24 cellular contexts compared by ENCODE assay signal in the genomic region with DNA sequence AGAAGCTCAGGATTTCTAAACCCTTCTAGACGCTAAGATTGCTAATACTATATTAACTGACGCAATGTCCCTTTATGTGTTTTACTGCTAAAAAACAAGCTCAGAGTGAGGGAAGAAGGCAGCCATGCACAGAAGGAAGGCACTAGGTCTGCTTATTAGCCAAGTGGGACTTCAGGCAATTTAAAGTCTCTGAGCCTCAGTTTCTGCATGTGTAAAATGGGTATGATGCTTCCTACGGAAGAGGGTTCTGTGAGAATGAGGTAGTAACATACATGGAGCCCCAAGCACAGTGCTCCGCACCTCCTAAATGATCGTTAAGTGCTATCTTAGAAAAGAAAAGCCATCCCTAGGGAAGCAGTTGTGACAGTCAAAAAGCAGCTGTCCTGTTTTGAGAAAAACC. TPM values are rescaled to one million over a fixed set of nuclear protein-coding genes. Genes with fewer than 3 reads are reported as not detected.
"Had no signal": no experiment of that assay in that cellular context is flagged by ENCODE, and none has a peak within 500 bp of the region (broad histone marks: within the 10 kb centered on the region; RNA-seq: fewer than 3 reads in every experiment).

No MANE protein-coding gene starts in this region.

- FAIRE-seq: HTR-8/SVneo had no signal

- H3K27me3 ChIP-seq: MG63, SJSA1 had no signal

- H3K9me3 ChIP-seq: MG63, SJSA1 had no signal

- ATAC-seq: Panc1, PC-3 had no signal

- H3K27ac ChIP-seq: RWPE1, SJSA1, SK-N-MC had no signal

- H3K4me3 ChIP-seq: MG63, SJSA1, SK-N-MC had no signal

- DNase-seq: Karpas-422, KG1, MG63, NCI-H1092 treated with DMSO at 0.1 percent for 48 hours, NCI-H1436, NCI-H187, NCI-H2029, NCI-H2081 treated with DMSO at 0.1 percent for 48 hours, NCI-H2171, NCI-H226, NCI-H446, NCI-H510A, NCI-H524 treated with DMSO at 0.1 percent for 48 hours, NCI-H69, NCI-H774, PC-3, SHP77 had no signal

RNA-seq across cellular contexts. Expression of a gene that starts 36.7 kb away (rescaled TPM):
- total RNA-seq: OCI-LY7; PC-3; SJSA1; T-helper 1 cell treated with Interleukin-12 subunit alpha and Interleukin-12 subunit beta and Interleukin-4 antibody, amounts not matched to agents 30 ng/mL and 1 ng/mL, for 36 hours had no signal
